Comparison of ENCODE assay signal across 24 cellular contexts in genomic region chr5:92177926-92178487, GRCh38.
A peak's percentile ranks its signal among the peaks of the same experiment; 100 is the strongest.
DNase-seq lines count a peak whose midpoint lies in the region; ATAC-seq and TF ChIP-seq lines count a peak whose summit lies in the region.
"Had no signal": no experiment of that assay in that cellular context is flagged by ENCODE, and none has a peak within 500 bp of the region (broad histone marks: within the 10 kb centered on the region; RNA-seq: fewer than 3 reads in every experiment).

No MANE protein-coding gene starts in this region.

- no peak for TF ChIP-seq EP300 in SK-N-SH (IDR thresholded peaks at IDR 0.05; ENCODE audit: borderline replicate concordance in 1 of 2, low read depth in 1 of 2, low read length in 1 of 2)

- WGBS in SK-N-SH (ENCODE audit: low lambda C conversion rate): 4% methylated on average over 1 of the region's 1 CpG

- H3K36me3 ChIP-seq in SK-N-SH (replicated peaks in 1 of 2; ENCODE audit: control insufficient read depth in 1 of 2, insufficient read depth in 2 of 2, low read length in 1 of 2): no peaks in the 10 kb centered on the region
- H3K36me3 ChIP-seq: SJCRH30 had no signal

- no peaks in the 10 kb centered on the region for H3K9me3 ChIP-seq in SK-N-SH
- H3K9me3 ChIP-seq: SJCRH30 had no signal

- H3K4me3 ChIP-seq in SK-N-SH (ENCODE audit: low read depth in 2 of 2, low read length in 1 of 2) (no peak overlapping the region), epithelial cell of esophagus (ENCODE audit: low read length) (no peak overlapping the region)
- H3K4me3 ChIP-seq: SJCRH30 had no signal

- CTCF ChIA-PET in SK-N-SH (lab: Yijun Ruan, JAX): no interaction called here

- POLR2A ChIA-PET in SK-N-SH (lab: Yijun Ruan, JAX): no interaction called here

- no peak for TF ChIP-seq RAD21 in SK-N-SH (IDR thresholded peaks at IDR 0.05; ENCODE audit: low read length)

- no peak overlapping the region for H3K9ac ChIP-seq in SK-N-SH
- H3K9ac ChIP-seq: KMS-11 had no signal

- no peak overlapping the region for H3K4me2 ChIP-seq in SK-N-SH
- H3K4me2 ChIP-seq: KMS-11 had no signal

- ATAC-seq in SK-N-SH treated with all-trans-retinoic acid at 6 μM for 48 hours: no peak
- no peak for ATAC-seq in GM21737 (IDR thresholded peaks at IDR 0.05; ENCODE audit: unreplicated experiment)
- ATAC-seq: PC-3 had no signal

- H3K27ac ChIP-seq in SK-N-SH (ENCODE audit: low read depth in 2 of 2, low read length in 1 of 2): no peak overlapping the region
- H3K27ac ChIP-seq: KMS-11, SJCRH30 had no signal

- H3K79me2 ChIP-seq in SK-N-SH (ENCODE audit: insufficient read depth): no peaks in the 10 kb centered on the region

- TF ChIP-seq CTCF in SK-N-SH (IDR thresholded peaks at IDR 0.05) (no peak), epithelial cell of esophagus (IDR thresholded peaks at IDR 0.05; ENCODE audit: insufficient read depth, low read depth, low read length, missing control alignments) (no peak)

- no peaks in the 10 kb centered on the region for H4K20me1 ChIP-seq in SK-N-SH (ENCODE audit: insufficient read depth)

- H2AFZ ChIP-seq in SK-N-SH (ENCODE audit: low read depth): no peak overlapping the region

- no peaks in the 10 kb centered on the region for H3K27me3 ChIP-seq in SK-N-SH (ENCODE audit: insufficient read depth)
- H3K27me3 ChIP-seq: SJCRH30 had no signal

- H3K4me1 ChIP-seq in SK-N-SH (ENCODE audit: control insufficient read depth in 1 of 2, insufficient read depth in 2 of 2, low read depth in 1 of 2, low read length in 1 of 2): no peaks in the 10 kb centered on the region
- H3K4me1 ChIP-seq: SJCRH30 had no signal

- no peaks in the 10 kb centered on the region for H3F3A ChIP-seq in SK-N-SH (replicated peaks; ENCODE audit: insufficient read depth)

- DNase-seq in SK-N-SH (no peak), OCI-M1 (lab: John Stamatoyannopoulos, UW) (peak; percentile 39), epithelial cell of esophagus (ENCODE audit: low read depth) (peak; percentile 13), renal cortical epithelial cell (ENCODE audit: low read depth) (peak; percentile 5), iPS-NIHi11 (ENCODE audit: low spot score) (no peak), SIG-M5 (lab: John Stamatoyannopoulos, UW) (no peak)
- DNase-seq: 8988T, ACHN, Calu3, DMS79 treated with DMSO at 0.1 percent for 48 hours, GF-D8, MM.1S, NCI-H1092 treated with DMSO at 0.1 percent for 48 hours, NCI-H1436 treated with DMSO at 0.1 percent for 48 hours, NCI-H1930, NCI-H2107, NCI-H524, NCI-H748 treated with DMSO at 0.1 percent for 48 hours, PC-3, SJCRH30, SW 1271 had no signal

- H3K9me2 ChIP-seq in SK-N-SH: no peaks in the 10 kb centered on the region; the same call in 1 of the 2 replicates

TF ChIP-seq in SK-N-SH treated with all-trans-retinoic acid at 6 μM for 48 hours, 23 proteins besides CTCF, POLR2A, EP300 and RAD21:
- TF ChIP-seq ZNF8 (CRISPR knock-in tag; IDR thresholded peaks at IDR 0.05): no peak
- no peak for TF ChIP-seq TSHZ2 (CRISPR knock-in tag; IDR thresholded peaks at IDR 0.05)
- no peak for TF ChIP-seq CSRNP3 (CRISPR knock-in tag; IDR thresholded peaks at IDR 0.05)
- no peak for TF ChIP-seq ESRRG (CRISPR knock-in tag; IDR thresholded peaks at IDR 0.05)
- 0 out of 2 replicates have a peak, but pooled peaks have one; percentile 51 for TF ChIP-seq ZNF70 (CRISPR knock-in tag; IDR thresholded peaks at IDR 0.05)
- TF ChIP-seq OSR1 (CRISPR knock-in tag; IDR thresholded peaks at IDR 0.05): no peak
- TF ChIP-seq ZFP30 (CRISPR knock-in tag; IDR thresholded peaks at IDR 0.05): no peak
- no peak for TF ChIP-seq SNAI2 (CRISPR knock-in tag; IDR thresholded peaks at IDR 0.05)

TF ChIP-seq in SK-N-SH, 30 proteins besides CTCF, POLR2A, EP300 and RAD21:
- TF ChIP-seq MEF2A (IDR thresholded peaks at IDR 0.05; ENCODE audit: borderline replicate concordance, low read depth): no peak
- TF ChIP-seq SMC3 (IDR thresholded peaks at IDR 0.05; ENCODE audit: low read depth, low read length): no peak
- TF ChIP-seq USF1 (IDR thresholded peaks at IDR 0.05; ENCODE audit: borderline replicate concordance, low read depth): no peak
- TF ChIP-seq, protein P1, sequence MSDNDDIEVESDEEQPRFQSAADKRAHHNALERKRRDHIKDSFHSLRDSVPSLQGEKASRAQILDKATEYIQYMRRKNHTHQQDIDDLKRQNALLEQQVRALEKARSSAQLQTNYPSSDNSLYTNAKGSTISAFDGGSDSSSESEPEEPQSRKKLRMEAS (IDR thresholded peaks at IDR 0.05; ENCODE audit: low read depth): no peak
- no peak for TF ChIP-seq FOXJ3 (CRISPR knock-in tag; IDR thresholded peaks at IDR 0.05)
- TF ChIP-seq SIN3A (IDR thresholded peaks at IDR 0.05; ENCODE audit: borderline replicate concordance, low read depth, low read length): no peak
- no peak for TF ChIP-seq TCF12 (IDR thresholded peaks at IDR 0.05)
- no peak for TF ChIP-seq CHD2 (IDR thresholded peaks at IDR 0.05; ENCODE audit: low read length, partially characterized antibody)
- TF ChIP-seq USF2 (IDR thresholded peaks at IDR 0.05; ENCODE audit: borderline replicate concordance, low read depth, low read length): no peak
- no peak for TF ChIP-seq GATA2 (CRISPR knock-in tag; IDR thresholded peaks at IDR 0.05)
- no peak for TF ChIP-seq TEAD4 (IDR thresholded peaks at IDR 0.05; ENCODE audit: borderline replicate concordance, insufficient read depth)
- TF ChIP-seq IRF3 (IDR thresholded peaks at IDR 0.05; ENCODE audit: low read depth, low read length): no peak
- TF ChIP-seq TAF1 (IDR thresholded peaks at IDR 0.05; ENCODE audit: borderline replicate concordance, low read depth, low read length): no peak
- no peak for TF ChIP-seq EZH2phosphoT487 (IDR thresholded peaks at IDR 0.05; ENCODE audit: borderline replicate concordance, low read depth)
- TF ChIP-seq NRF1 (IDR thresholded peaks at IDR 0.05; ENCODE audit: low read depth, low read length): no peak
- TF ChIP-seq, protein P2, sequence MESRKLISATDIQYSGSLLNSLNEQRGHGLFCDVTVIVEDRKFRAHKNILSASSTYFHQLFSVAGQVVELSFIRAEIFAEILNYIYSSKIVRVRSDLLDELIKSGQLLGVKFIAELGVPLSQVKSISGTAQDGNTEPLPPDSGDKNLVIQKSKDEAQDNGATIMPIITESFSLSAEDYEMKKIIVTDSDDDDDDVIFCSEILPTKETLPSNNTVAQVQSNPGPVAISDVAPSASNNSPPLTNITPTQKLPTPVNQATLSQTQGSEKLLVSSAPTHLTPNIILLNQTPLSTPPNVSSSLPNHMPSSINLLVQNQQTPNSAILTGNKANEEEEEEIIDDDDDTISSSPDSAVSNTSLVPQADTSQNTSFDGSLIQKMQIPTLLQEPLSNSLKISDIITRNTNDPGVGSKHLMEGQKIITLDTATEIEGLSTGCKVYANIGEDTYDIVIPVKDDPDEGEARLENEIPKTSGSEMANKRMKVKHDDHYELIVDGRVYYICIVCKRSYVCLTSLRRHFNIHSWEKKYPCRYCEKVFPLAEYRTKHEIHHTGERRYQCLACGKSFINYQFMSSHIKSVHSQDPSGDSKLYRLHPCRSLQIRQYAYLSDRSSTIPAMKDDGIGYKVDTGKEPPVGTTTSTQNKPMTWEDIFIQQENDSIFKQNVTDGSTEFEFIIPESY (IDR thresholded peaks at IDR 0.05; ENCODE audit: borderline replicate concordance, low read depth): no peak
- no peak for TF ChIP-seq MXI1 (IDR thresholded peaks at IDR 0.05; ENCODE audit: low read depth, low read length)
- no peak for TF ChIP-seq YY1 (IDR thresholded peaks at IDR 0.05; ENCODE audit: low read depth)
- TF ChIP-seq ELF1 (IDR thresholded peaks at IDR 0.05): no peak

Comparison
In these comparisons a context has a peak if more than half of its experiments do, and no peak if none do; other contexts are left out.
1. DNase-seq: peak in OCI-M1 (single experiment), epithelial cell of esophagus (single experiment) and renal cortical epithelial cell (single experiment); none in SK-N-SH (single experiment), iPS-NIHi11 (single experiment) and SIG-M5 (single experiment).